ENCODE assay signal across 9 cellular contexts in the genomic region with DNA sequence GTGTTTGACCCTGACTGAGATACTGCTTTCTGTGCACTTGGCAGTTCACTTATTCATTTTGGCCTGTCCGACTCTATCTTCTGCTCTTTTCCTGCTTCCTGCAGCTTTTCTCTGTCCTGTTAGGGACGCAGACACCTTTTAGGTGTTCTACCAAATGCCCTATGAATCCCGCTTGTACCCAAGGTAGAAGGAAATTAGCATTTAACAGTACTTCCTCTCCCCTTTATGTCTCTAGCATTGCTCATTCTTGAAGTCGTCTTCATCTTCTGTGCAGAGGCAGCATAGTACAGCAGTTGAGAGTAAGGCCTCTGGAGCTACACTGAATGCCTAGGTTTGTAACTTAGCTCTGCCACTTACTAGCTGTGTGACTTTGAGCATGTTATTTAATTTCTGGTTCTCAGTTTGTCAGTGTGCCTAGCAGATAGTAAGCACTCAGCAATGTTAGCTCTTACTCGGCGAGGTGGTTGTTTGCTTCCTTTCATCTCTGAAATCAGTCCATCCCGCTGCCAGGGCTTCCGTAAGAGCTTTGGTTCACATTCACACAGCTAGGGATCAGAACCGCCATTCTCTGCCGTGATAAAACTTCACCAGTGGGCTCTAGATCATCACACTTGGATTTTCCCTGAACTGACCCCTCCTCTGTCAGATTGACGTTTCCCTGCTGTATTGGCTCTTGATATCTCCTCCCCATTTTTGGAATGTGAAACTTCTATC. TPM values are rescaled to one million over a fixed set of nuclear protein-coding genes. Genes with fewer than 3 reads are reported as not detected.
DNase-seq lines count a peak whose midpoint lies in the region; ATAC-seq and TF ChIP-seq lines count a peak whose summit lies in the region.
"Had no signal": no experiment of that assay in that cellular context is flagged by ENCODE, and none has a peak within 500 bp of the region (broad histone marks: within the 10 kb centered on the region; RNA-seq: fewer than 3 reads in every experiment).

No MANE protein-coding gene starts in this region.

- TF ChIP-seq CTCF in breast epithelium (IDR thresholded peaks at IDR 0.05) = no peak

- H3K9ac ChIP-seq in mucosa of stomach (ENCODE audit: low read length) = peak overlapping the region; percentile 88

- H3K4me3 ChIP-seq in ACC112 (ENCODE audit: low read depth, low read length) (peak overlapping the region; percentile 85), breast epithelium (peak overlapping the region; percentile 67 to 89 (median 88)), mucosa of stomach (ENCODE audit: low read length) (peak overlapping the region; percentile 76)

- H2AFZ ChIP-seq in ACC112 (ENCODE audit: low read length, unreplicated experiment) = no peak overlapping the region

- intact Hi-C loops in breast epithelium (cut with DNase I; ENCODE audit: low total_unique reads) = no loop called here

- peaks cover 40% of the 10 kb centered on the region for H3K4me1 ChIP-seq in ACC112 (ENCODE audit: control insufficient read depth, insufficient read depth, low read length, unreplicated experiment)
- H3K4me1 ChIP-seq in breast epithelium = no peaks in the 10 kb centered on the region
- H3K4me1 ChIP-seq in mucosa of stomach (ENCODE audit: control insufficient read depth, insufficient read depth, low read length) = peaks cover 15% of the 10 kb centered on the region

- in situ Hi-C loops in KBM-7 (cut with MboI; ENCODE audit: low pct_unique_long_range_greater_than_20kb, low sequenced_read_pairs) = no loop called here

- peak; percentile 11 for DNase-seq in KBM-7
- DNase-seq in breast epithelium (ENCODE audit: low spot score in 2 of 2) = no peak
- DNase-seq in cerebellar cortex (ENCODE audit: low spot score) = no peak
- DNase-seq in NCI-H187 treated with DMSO at 0.1 percent for 48 hours (lab: John Stamatoyannopoulos, UW) = no peak

- no peak for TF ChIP-seq POLR2A in breast epithelium (IDR thresholded peaks at IDR 0.05)

- no peak for ATAC-seq in GM21526 (IDR thresholded peaks at IDR 0.05; ENCODE audit: low FRiP score, unreplicated experiment)
- no peak for ATAC-seq in GM18511 (IDR thresholded peaks at IDR 0.05; ENCODE audit: unreplicated experiment)

- H3K9me3 ChIP-seq in breast epithelium = no peaks in the 10 kb centered on the region
- no peaks in the 10 kb centered on the region for H3K9me3 ChIP-seq in mucosa of stomach (ENCODE audit: control insufficient read depth, low read length)

- H3K27ac ChIP-seq in ACC112 (ENCODE audit: low read depth, low read length) (no peak overlapping the region), breast epithelium (peak overlapping the region; percentile 92 to 94)

- peaks cover 63% of the 10 kb centered on the region for H3K79me2 ChIP-seq in ACC112 (ENCODE audit: control insufficient read depth, insufficient read depth, low read length, unreplicated experiment)

- H3K36me3 ChIP-seq in ACC112 (ENCODE audit: insufficient read depth, low read length) = peaks cover 4% of the 10 kb centered on the region
- no peaks in the 10 kb centered on the region for H3K36me3 ChIP-seq in breast epithelium
- no peaks in the 10 kb centered on the region for H3K36me3 ChIP-seq in mucosa of stomach (ENCODE audit: control insufficient read depth, insufficient read depth, low read length)

- H3K27me3 ChIP-seq in ACC112 (ENCODE audit: insufficient read depth, low read length) (no peaks in the 10 kb centered on the region), breast epithelium (no peaks in the 10 kb centered on the region), mucosa of stomach (ENCODE audit: control insufficient read depth, insufficient read depth, low read length) (no peaks in the 10 kb centered on the region)

RNA-seq across cellular contexts. Expression of a gene that starts 1.4 kb away (rescaled TPM):
- total RNA-seq in breast epithelium = 100 to 1,000 TPM; 180 to 223 (median 187) TPM

RNA-seq across cellular contexts. Expression of a gene that starts 2.4 kb away (rescaled TPM):
- total RNA-seq in breast epithelium = 10 to 100 TPM; 21.6 to 49.6 (median 25.6) TPM

RNA-seq across cellular contexts. Expression of a gene that starts 21.4 kb away (rescaled TPM):
- total RNA-seq in breast epithelium = 10 to 100 TPM; 14.1 to 21.6 (median 18.3) TPM

RNA-seq across cellular contexts. Expression of a gene that starts 33.1 kb away (rescaled TPM):
- not detected for total RNA-seq in breast epithelium
- total RNA-seq: pulmonary artery endothelial cell had no signal

RNA-seq across cellular contexts. Expression of a gene that starts 48.8 kb away (rescaled TPM):
- total RNA-seq in breast epithelium = 1 to 10 TPM; 1.6 to 4.0 (median 3.9) TPM
